8 cellular contexts compared by ENCODE assay signal in genomic region chr16:65117701-65118448, GRCh38. TPM values are rescaled to one million over a fixed set of nuclear protein-coding genes. Genes with fewer than 3 reads are reported as not detected.
A peak's percentile ranks its signal among the peaks of the same experiment; 100 is the strongest.
DNase-seq lines count a peak whose midpoint lies in the region; ATAC-seq, FAIRE-seq and TF ChIP-seq lines count a peak whose summit lies in the region.

No MANE protein-coding gene starts in this region.

- FAIRE-seq in islet of Langerhans (lab: Jason Lieb, UNC), result peak; percentile 9

- no peak overlapping the region for H3K9ac ChIP-seq in HUES6 (ENCODE audit: low read length)
- H3K9ac ChIP-seq in mammary epithelial cell (ENCODE audit: insufficient read depth, low read length), result no peak overlapping the region

- in situ Hi-C loops in mammary epithelial cell (cut with MboI; ENCODE audit: low sequenced_read_pairs in 2 of 2), result loop anchor here in 1 of 2 donors (25.0 kb wide), 1 partner anchor 1756 kb away; no protein-coding TSS in a partner anchor

- H3K4me3 ChIP-seq in HUES6 (ENCODE audit: low read depth, low read length) (peak overlapping the region; percentile 11; the same call in 1 of the 2 replicates), OCI-LY7 (ENCODE audit: low read depth, low read length, poor library complexity, severe bottlenecking) (no peak overlapping the region), mammary epithelial cell (replicated peaks in 1 of 3; ENCODE audit: insufficient read depth in 1 of 3, low read depth in 2 of 3, low read length in 3 of 3) (no peak overlapping the region)

- POLR2A ChIA-PET in OCI-LY7 (lab: Charles Lee), result no interaction called here

- H3K36me3 ChIP-seq in HUES6 (ENCODE audit: control insufficient read depth, insufficient read depth, low read length) (peaks cover 15% of the 10 kb centered on the region; the same call in 1 of the 2 replicates), OCI-LY7 (ENCODE audit: insufficient read depth, low read length) (no peaks in the 10 kb centered on the region), mammary epithelial cell (ENCODE audit: insufficient read depth, low read length) (peaks cover 5% of the 10 kb centered on the region)

- H3K79me2 ChIP-seq in OCI-LY7 (ENCODE audit: insufficient read depth, low read depth, low read length) (no peaks in the 10 kb centered on the region), mammary epithelial cell (ENCODE audit: insufficient read depth, low read length) (peaks cover 84% of the 10 kb centered on the region)

- H3K27me3 ChIP-seq in HUES6 (ENCODE audit: control insufficient read depth, insufficient read depth, low read length) (peaks cover 41% of the 10 kb centered on the region), mammary epithelial cell (ENCODE audit: insufficient read depth, low read length) (no peaks in the 10 kb centered on the region)

- dilution Hi-C loops in mammary epithelial cell (cut with HindIII; ENCODE audit: low sequenced_read_pairs), result no loop called here

- CTCF ChIA-PET in OCI-LY7 (lab: Charles Lee; ENCODE audit: unreplicated experiment) (no interaction called here), mammary epithelial cell (lab: Charles Lee; ENCODE audit: low non-redundant PET) (no interaction called here)

- no TSS peak for BruUV-seq in OCI-LY7 (replicated peaks; lab: Mats Ljungman, UMichigan)
- no TSS peak for BruUV-seq in mammary epithelial cell (replicated peaks; lab: Mats Ljungman, UMichigan)

- H3K4me2 ChIP-seq in OCI-LY7 (ENCODE audit: low read length) (peak overlapping the region; percentile 36), mammary epithelial cell (ENCODE audit: insufficient read depth, low read depth, low read length) (peak overlapping the region; percentile 91)

- no peaks in the 10 kb centered on the region for H3K9me3 ChIP-seq in HUES6 (ENCODE audit: control insufficient read depth, insufficient read depth, low read depth, low read length)
- H3K9me3 ChIP-seq in OCI-LY7 (ENCODE audit: low read length), result no peaks in the 10 kb centered on the region
- H3K9me3 ChIP-seq in mammary epithelial cell (replicated peaks; ENCODE audit: insufficient read depth, low read length), result no peaks in the 10 kb centered on the region

- intact Hi-C loops in OCI-LY7 (cut with micrococcal nuclease; ENCODE audit: unreplicated experiment), result loop anchor here (1.0 to 2.0 kb wide), 2 partner anchors 1657 to 1757 kb away; no protein-coding TSS in a partner anchor
- intact Hi-C loops in mammary epithelial cell (cut with micrococcal nuclease), result loop anchor here (2.0 kb wide), 3 partner anchors 1029 to 1757 kb away; no protein-coding TSS in a partner anchor

- 27% methylated on average over 10 of the region's 10 CpGs for WGBS in mammary epithelial cell (ENCODE audit: low coverage, missing lambda C conversion rate)

- H3K4me1 ChIP-seq in HUES6 (ENCODE audit: control insufficient read depth, insufficient read depth, low read length) (peaks cover 11% of the 10 kb centered on the region), OCI-LY7 (ENCODE audit: insufficient read depth, low read length, poor library complexity, severe bottlenecking) (peaks cover 9% of the 10 kb centered on the region), mammary epithelial cell (ENCODE audit: insufficient read depth, low read length) (peaks cover 24% of the 10 kb centered on the region)

- ATAC-seq in GM21367 (IDR thresholded peaks at IDR 0.05; ENCODE audit: unreplicated experiment), result peak; percentile 93

- no peaks in the 10 kb centered on the region for H3K9me2 ChIP-seq in OCI-LY7 (ENCODE audit: insufficient read depth, low read length)

- peak overlapping the region; percentile 67 for H2AFZ ChIP-seq in OCI-LY7 (ENCODE audit: low read length)
- peak overlapping the region; percentile 47 for H2AFZ ChIP-seq in mammary epithelial cell (ENCODE audit: low read depth, low read length)

- H4K20me1 ChIP-seq in OCI-LY7 (ENCODE audit: insufficient read depth, low read length) (no peaks in the 10 kb centered on the region), mammary epithelial cell (ENCODE audit: insufficient read depth, low read length) (no peaks in the 10 kb centered on the region)

- H3K27ac ChIP-seq in HUES6 (ENCODE audit: low read depth, low read length) (no peak overlapping the region), OCI-LY7 (ENCODE audit: low read depth, low read length, poor library complexity, severe bottlenecking) (no peak overlapping the region), mammary epithelial cell (ENCODE audit: insufficient read depth, low read depth, low read length) (no peak overlapping the region)

- DNase-seq in ELR (ENCODE audit: low read depth) (peak; percentile 68), OCI-LY7 (ENCODE audit: low spot score) (peak; percentile 75), mammary epithelial cell (peak; percentile 46), 8988T (no peak)
- DNase-seq in stimulated activated CD4-positive, alpha-beta T cell treated with anti-CD3 and anti-CD28 coated beads, Interleukin-1b, Interleukin-23, amount 100 ng/mL, for 48 hours, result peak; percentile 32

- peak; percentile 95 for TF ChIP-seq CTCF in OCI-LY7 (conservative IDR thresholded peaks at IDR 0.05; ENCODE audit: low read length)
- peak; percentile 95 to 98 for TF ChIP-seq CTCF in mammary epithelial cell (conservative IDR thresholded peaks at IDR 0.05 in 1 of 2, IDR thresholded peaks at IDR 0.05 in 1 of 2; ENCODE audit: extremely low read depth in 1 of 2, insufficient read depth in 1 of 2, low read depth in 1 of 2, low read length in 2 of 2)

RNA-seq across cellular contexts. Expression of gene CDH11, which starts 4.0 kb away (rescaled TPM):
- total RNA-seq in OCI-LY7 (2014; rRNA removed; shearing (Covaris generic)), result not detected in 2 replicates
- not detected in 2 replicates for total RNA-seq in OCI-LY7 (2022)
- 10 to 100 TPM in 1 of 2 donors, 1 to 10 TPM in 1; 6.3 to 61.7 TPM for total RNA-seq in mammary epithelial cell
- polyA plus RNA-seq in mammary epithelial cell, result 44.9 TPM
- 131 TPM for polyA minus RNA-seq in mammary epithelial cell

Comparison
In these comparisons a context has a peak if more than half of its experiments do, and no peak if none do; other contexts are left out.
1. RNA of gene CDH11, which starts 4.0 kb away (total RNA-seq): 6.3 to 61.7 TPM in mammary epithelial cell; not detected in OCI-LY7; every median in the first group is over 4 times any median in the second.